In the genomic region with DNA sequence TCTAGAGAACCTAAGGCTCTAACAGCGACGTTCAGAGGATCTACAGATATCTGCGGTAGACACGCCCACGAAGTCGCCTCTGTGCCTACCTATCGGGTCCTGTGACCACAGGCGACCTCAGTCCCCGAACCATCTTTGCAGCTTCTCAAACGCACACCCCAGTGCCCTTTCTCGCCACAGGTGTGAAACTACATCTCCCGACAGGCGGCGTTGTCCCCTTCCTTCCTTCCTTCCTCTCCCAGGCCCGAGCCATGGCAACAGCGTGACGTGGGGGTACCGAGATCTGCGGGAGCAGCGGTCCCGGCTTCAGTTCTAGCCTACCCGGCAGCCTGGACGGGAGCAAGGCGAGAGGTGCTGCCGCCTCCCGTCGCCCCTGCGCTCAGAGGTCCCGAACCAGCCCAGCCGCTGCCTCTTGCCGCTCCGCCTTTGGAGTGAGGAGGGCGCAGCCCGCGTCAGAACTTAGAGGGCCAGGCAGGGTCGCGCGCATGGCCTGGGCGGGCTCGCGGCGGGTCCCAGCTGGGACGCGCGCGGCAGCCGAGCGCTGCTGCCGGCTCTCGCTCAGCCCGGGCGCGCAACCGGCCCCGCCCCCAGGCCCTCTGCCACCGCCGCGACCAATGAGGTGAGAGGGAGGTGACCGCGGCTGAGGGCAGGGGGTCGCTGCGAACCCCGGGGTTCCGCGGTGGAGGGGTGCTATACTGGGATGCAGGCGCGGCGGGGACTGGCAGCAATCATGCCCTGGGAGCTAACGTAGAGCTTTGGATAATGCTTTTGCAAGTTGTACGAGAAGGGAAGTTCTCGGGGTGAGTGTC, we compare ENCODE assay signal across 8 cellular contexts. TPM values are rescaled to one million over a fixed set of nuclear protein-coding genes. Genes with fewer than 3 reads are reported as not detected.
DNase-seq lines count a peak whose midpoint lies in the region; ATAC-seq, FAIRE-seq and TF ChIP-seq lines count a peak whose summit lies in the region.

Gene COQ10A, plus strand, starts transcription at position 309 of the 809 bp plus-strand sequence. Its CDS starts 177 bp downstream, at position 486.

- peak within 1 kb of the TSS; percentile 98 for H2AFZ ChIP-seq in hepatocyte

- peak within 1 kb of the TSS; percentile 65 for H3K4me3 ChIP-seq in astrocyte of the cerebellum (ENCODE audit: low read depth, low read length)
- peak within 1 kb of the TSS; percentile 94 for H3K4me3 ChIP-seq in hepatocyte

- H3K27ac ChIP-seq in hepatocyte, result peak within 1 kb of the TSS; percentile 99

- TF ChIP-seq CTCF in astrocyte of the cerebellum (IDR thresholded peaks at IDR 0.05; ENCODE audit: low read depth, low read length, missing control alignments), result peak; percentile 76
- peak; percentile 56 for TF ChIP-seq CTCF in hepatocyte (IDR thresholded peaks at IDR 0.05; ENCODE audit: poor library complexity)

- WGBS in hepatocyte (ENCODE audit: low lambda C conversion rate, missing lambda C conversion rate), result under 1% methylated on average over 71 of the region's 71 CpGs

- H3K4me1 ChIP-seq in hepatocyte (ENCODE audit: insufficient read depth), result peaks cover 5% of the 10 kb centered on the region

- no peaks in the 10 kb centered on the region for H3K79me2 ChIP-seq in hepatocyte

- peak; percentile 91 for DNase-seq in GM18507 (ENCODE audit: extremely low spot score, insufficient read length, low read depth)
- DNase-seq in NCI-H187 treated with DMSO at 0.1 percent for 48 hours (lab: John Stamatoyannopoulos, UW), result peak; percentile 58
- DNase-seq in T-helper 9 cell, result peak; percentile 88
- peak; percentile 57 for DNase-seq in astrocyte of the cerebellum (ENCODE audit: low read depth)
- peak; percentile 92 for DNase-seq in hepatocyte (ENCODE audit: low spot score)
- DNase-seq in renal cortical epithelial cell (ENCODE audit: low read depth), result peak; percentile 73
- no peak for DNase-seq in cortex of kidney (lab: John Stamatoyannopoulos, UW)

- H4K20me1 ChIP-seq in hepatocyte (ENCODE audit: insufficient read depth, poor library complexity, severe bottlenecking), result no peaks in the 10 kb centered on the region

- FAIRE-seq in GM18507 (lab: Jason Lieb, UNC), result peak; percentile 86

- H3K4me2 ChIP-seq in hepatocyte, result peak within 1 kb of the TSS; percentile 91

- no peaks in the 10 kb centered on the region for H3K27me3 ChIP-seq in hepatocyte

- no peaks in the 10 kb centered on the region for H3K36me3 ChIP-seq in hepatocyte (replicated peaks; ENCODE audit: insufficient read depth, low read depth)

- ATAC-seq in HG02943 (IDR thresholded peaks at IDR 0.05; ENCODE audit: low read depth, unreplicated experiment), result peak; percentile 79

- H3K9me2 ChIP-seq in hepatocyte (replicated peaks; ENCODE audit: insufficient read depth), result no peaks in the 10 kb centered on the region

- H3K9me3 ChIP-seq in hepatocyte (ENCODE audit: low read depth), result no peaks in the 10 kb centered on the region

- in situ Hi-C loops in astrocyte of the cerebellum (cut with HindIII; ENCODE audit: low sequenced_read_pairs), result no loop called here

RNA-seq across cellular contexts. Expression of gene COQ10A, which starts in this region (rescaled TPM):
- total RNA-seq in hepatocyte, result 7.8 and 8.2 TPM in 2 replicates
- polyA plus RNA-seq in hepatocyte, result 9.6 and 10.7 TPM in 2 replicates
- total RNA-seq in renal cortical epithelial cell, result 7.5 and 11.2 TPM in 2 replicates
